Comparison of ENCODE assay signal across 29 cellular contexts in genomic region chr2:129609224-129609623, GRCh38.
"Had no signal": no experiment of that assay in that cellular context is flagged by ENCODE, and none has a peak within 500 bp of the region (broad histone marks: within the 10 kb centered on the region; RNA-seq: fewer than 3 reads in every experiment).

No MANE protein-coding gene starts in this region.

- H3K27ac Mint-ChIP-seq: stimulated activated effector memory CD8-positive, alpha-beta T cell treated with anti-CD3 and anti-CD28 coated beads, Interleukin-12 subunit alpha, Interleukin-12 subunit beta, amount 100 ng/mL, for 72 hours; stimulated activated memory B cell treated with anti-CD40 and anti-IgM and Interleukin-4, amounts not matched to agents 10 μg/mL and 1 μg/mL and 100 μg/mL, for 72 hours; stimulated activated naive B cell treated with anti-CD40 and anti-IgM and Interleukin-4, amounts not matched to agents 10 μg/mL and 1 μg/mL and 100 μg/mL, for 72 hours; stimulated activated naive CD8-positive, alpha-beta T cell treated with anti-CD3 and anti-CD28 coated beads, Interleukin-15, amount 100 ng/mL, for 72 hours; stimulated activated naive CD8-positive, alpha-beta T cell treated with anti-CD3 and anti-CD28 coated beads, Interleukin-15, Interleukin-2, amounts not matched to agents 100 ng/mL and 50 ng/mL, for 24 hours; type B pancreatic cell had no signal

- H3K4me3 Mint-ChIP-seq: stimulated activated effector memory CD8-positive, alpha-beta T cell treated with anti-CD3 and anti-CD28 coated beads, Interleukin-12 subunit alpha, Interleukin-12 subunit beta, amount 100 ng/mL, for 72 hours; stimulated activated memory B cell treated with anti-CD40 and anti-IgM and Interleukin-4, amounts not matched to agents 10 μg/mL and 1 μg/mL and 100 μg/mL, for 72 hours; stimulated activated naive B cell treated with anti-CD40 and anti-IgM and Interleukin-4, amounts not matched to agents 10 μg/mL and 1 μg/mL and 100 μg/mL, for 72 hours; stimulated activated naive CD8-positive, alpha-beta T cell treated with anti-CD3 and anti-CD28 coated beads, Interleukin-15, amount 100 ng/mL, for 72 hours; stimulated activated naive CD8-positive, alpha-beta T cell treated with anti-CD3 and anti-CD28 coated beads, Interleukin-15, Interleukin-2, amounts not matched to agents 100 ng/mL and 50 ng/mL, for 24 hours; type B pancreatic cell had no signal

- H3K27ac ChIP-seq: stomach, suprapubic skin, testis, thoracic aorta, thyroid gland, tibial artery, tibial nerve, transverse colon, upper lobe of left lung, upper lobe of right lung, uterus, vagina had no signal

- H3K4me1 ChIP-seq: stomach, suprapubic skin, testis, thyroid gland, tibial artery, tibial nerve, transverse colon, upper lobe of left lung, upper lobe of right lung, uterus, vagina had no signal

- H3K4me1 Mint-ChIP-seq: stimulated activated memory B cell treated with anti-CD40 and anti-IgM and Interleukin-4, amounts not matched to agents 10 μg/mL and 1 μg/mL and 100 μg/mL, for 72 hours; stimulated activated naive B cell treated with anti-CD40 and anti-IgM and Interleukin-4, amounts not matched to agents 10 μg/mL and 1 μg/mL and 100 μg/mL, for 72 hours; stimulated activated naive CD8-positive, alpha-beta T cell treated with anti-CD3 and anti-CD28 coated beads, Interleukin-15, amount 100 ng/mL, for 72 hours had no signal

- H3K36me3 Mint-ChIP-seq: stimulated activated effector memory CD8-positive, alpha-beta T cell treated with anti-CD3 and anti-CD28 coated beads, Interleukin-12 subunit alpha, Interleukin-12 subunit beta, amount 100 ng/mL, for 72 hours; stimulated activated memory B cell treated with anti-CD40 and anti-IgM and Interleukin-4, amounts not matched to agents 10 μg/mL and 1 μg/mL and 100 μg/mL, for 72 hours; stimulated activated naive B cell treated with anti-CD40 and anti-IgM and Interleukin-4, amounts not matched to agents 10 μg/mL and 1 μg/mL and 100 μg/mL, for 72 hours; type B pancreatic cell had no signal

- H3K27me3 ChIP-seq: suprapubic skin, testis, thyroid gland, tibial artery, tibial nerve, transverse colon, upper lobe of left lung, upper lobe of right lung, uterus, vagina had no signal

- H3K9me3 ChIP-seq: suprapubic skin, testis, thoracic aorta, thyroid gland, tibial artery, transverse colon, upper lobe of left lung, upper lobe of right lung, uterus, vagina had no signal

- FAIRE-seq: urothelium cell line had no signal

- H3K36me3 ChIP-seq: stomach, suprapubic skin, thoracic aorta, thyroid gland, tibial artery, tibial nerve, transverse colon, upper lobe of left lung, upper lobe of right lung, uterus, vagina had no signal

- H3K9me3 Mint-ChIP-seq: type B pancreatic cell had no signal

- H3K4me3 ChIP-seq: stomach, suprapubic skin, testis, thoracic aorta, thyroid gland, tibial artery, tibial nerve, transverse colon, upper lobe of left lung, upper lobe of right lung, uterus, vagina had no signal

- DNase-seq: stimulated activated CD4-positive, alpha-beta T cell treated with anti-CD3 and anti-CD28 coated beads, Interleukin-2, amount 100 ng/mL, for 48 hours; stimulated activated CD4-positive, alpha-beta T cell treated with anti-CD3 and anti-CD28 coated beads, Interleukin-4, amount 100 ng/mL, for 1 hour; stimulated activated CD4-positive, alpha-beta T cell treated with anti-CD3 and anti-CD28 coated beads, Interleukin-4, amount 100 ng/mL, for 24 hours; stimulated activated CD4-positive, alpha-beta T cell treated with anti-CD3 and anti-CD28 coated beads, Interleukin-4, amount 100 ng/mL, for 4 hours; stimulated activated CD8-positive, alpha-beta memory T cell treated with anti-CD3 and anti-CD28 coated beads, Interleukin-4, amount 100 ng/mL, for 48 hours; stimulated activated naive B cell treated with anti-CD40 and anti-IgM and Interleukin-4, amounts not matched to agents 10 μg/mL and 1 μg/mL and 100 μg/mL, for 72 hours; stimulated activated naive CD4-positive, alpha-beta T cell; stimulated activated naive CD4-positive, alpha-beta T cell treated with Interleukin-2 at 50 U/mL for 16 hours; stimulated activated naive CD8-positive, alpha-beta T cell treated with anti-CD3 and anti-CD28 coated beads, Interleukin-15, amount 100 ng/mL, for 72 hours; stimulated activated naive CD8-positive, alpha-beta T cell treated with anti-CD3 and anti-CD28 coated beads, Interleukin-15, Interleukin-2, amounts not matched to agents 100 U/mL and 50 U/mL, for 24 hours; stomach; substantia nigra; testis; thyroid gland; tibial artery; transverse colon; trophoblast cell; upper lobe of left lung; upper lobe of right lung; uterus had no signal

- ATAC-seq: stimulated activated effector memory CD8-positive, alpha-beta T cell treated with anti-CD3 and anti-CD28 coated beads, Interleukin-12 subunit alpha, Interleukin-12 subunit beta, amount 100 ng/mL, for 72 hours; stimulated activated memory B cell treated with anti-CD40 and anti-IgM and Interleukin-4, amounts not matched to agents 10 μg/mL and 1 μg/mL and 100 μg/mL, for 72 hours; stimulated activated naive B cell treated with anti-CD40 and anti-IgM and Interleukin-4, amounts not matched to agents 10 μg/mL and 1 μg/mL and 100 μg/mL, for 72 hours; stimulated activated naive CD8-positive, alpha-beta T cell treated with anti-CD3 and anti-CD28 coated beads, Interleukin-15, amount 100 ng/mL, for 72 hours; stimulated activated naive CD8-positive, alpha-beta T cell treated with anti-CD3 and anti-CD28 coated beads, Interleukin-15, Interleukin-2, amounts not matched to agents 100 U/mL and 50 U/mL, for 24 hours; upper lobe of right lung had no signal
